7 cellular contexts compared by ENCODE assay signal in genomic region chr2:25301453-25302352, GRCh38. TPM values are rescaled to one million over a fixed set of nuclear protein-coding genes. Genes with fewer than 3 reads are reported as not detected.
A peak's percentile ranks its signal among the peaks of the same experiment; 100 is the strongest.
DNase-seq lines count a peak whose midpoint lies in the region; ATAC-seq and TF ChIP-seq lines count a peak whose summit lies in the region.

No MANE protein-coding gene starts in this region.

- peaks cover 4% of the 10 kb centered on the region for H3K27me3 Mint-ChIP-seq in nephron progenitor cell (ENCODE audit: low read depth, poor library complexity)

- H3K27ac Mint-ChIP-seq in activated naive CD4-positive, alpha-beta T cell treated with anti-CD3 and anti-CD28 coated beads, Interleukin-2, amount 50 U/mL, for 72 hours: peak overlapping the region; percentile 19 to 60
- peak overlapping the region; percentile 43 for H3K27ac Mint-ChIP-seq in nephron progenitor cell

- H3K4me3 Mint-ChIP-seq in nephron progenitor cell: peak overlapping the region; percentile 61

- H3K9me3 Mint-ChIP-seq in activated naive CD4-positive, alpha-beta T cell treated with anti-CD3 and anti-CD28 coated beads, Interleukin-2, amount 50 U/mL, for 72 hours: no peaks in the 10 kb centered on the region
- no peaks in the 10 kb centered on the region for H3K9me3 Mint-ChIP-seq in nephron progenitor cell

- H3K4me1 Mint-ChIP-seq in nephron progenitor cell: peaks cover 54% of the 10 kb centered on the region

- H3K36me3 Mint-ChIP-seq in activated naive CD4-positive, alpha-beta T cell treated with anti-CD3 and anti-CD28 coated beads, Interleukin-2, amount 50 U/mL, for 72 hours: peaks cover 5 to 12% of the 10 kb centered on the region in 2 donors
- H3K36me3 Mint-ChIP-seq in nephron progenitor cell (ENCODE audit: low read depth): peaks cover 7% of the 10 kb centered on the region

- DNase-seq in RPMI8226: peak; percentile 81
- peak; percentile 73 to 90 for DNase-seq in activated naive CD4-positive, alpha-beta T cell treated with anti-CD3 and anti-CD28 coated beads, Interleukin-2, amount 50 U/mL, for 72 hours (ENCODE audit: low spot score in 2 of 2)
- DNase-seq in nephron progenitor cell: no peak
- DNase-seq in NCI-H526 treated with DMSO at 0.1 percent for 48 hours (lab: John Stamatoyannopoulos, UW): no peak
- no peak for DNase-seq in NCI-H1105 treated with DMSO at 0.1 percent for 48 hours (lab: John Stamatoyannopoulos, UW)

- no peak for TF ChIP-seq CTCF in nephron progenitor cell (IDR thresholded peaks at IDR 0.05)

- peak; percentile 96 for ATAC-seq in GM19043 (IDR thresholded peaks at IDR 0.05; ENCODE audit: low read depth, unreplicated experiment)
- peak; percentile 98 for ATAC-seq in HG03066 (IDR thresholded peaks at IDR 0.05; ENCODE audit: low read depth, unreplicated experiment)
- ATAC-seq in activated naive CD4-positive, alpha-beta T cell treated with anti-CD3 and anti-CD28 coated beads, Interleukin-2, amount 50 U/mL, for 72 hours: peak; percentile 96 to 97

RNA-seq across cellular contexts. Expression of gene DNMT3A, which starts 40.0 kb away (rescaled TPM):
- 10 to 100 TPM; 83.1 to 89.6 TPM for total RNA-seq in activated naive CD4-positive, alpha-beta T cell treated with anti-CD3 and anti-CD28 coated beads, Interleukin-2, amount 50 U/mL, for 72 hours

Comparison
In these comparisons a context has a peak if more than half of its experiments do, and no peak if none do; other contexts are left out.
1. DNase-seq: peak in RPMI8226 (single experiment) and activated naive CD4-positive, alpha-beta T cell treated with anti-CD3 and anti-CD28 coated beads, Interleukin-2, amount 50 U/mL, for 72 hours (2 of 2); none in nephron progenitor cell (single experiment), NCI-H526 treated with DMSO at 0.1 percent for 48 hours (single experiment) and NCI-H1105 treated with DMSO at 0.1 percent for 48 hours (single experiment).
2. Peak in every context shown above with its lines, with median percentiles within 50 percentile points of each other: ATAC-seq.